ENCODE assay signal across 1 cellular context in the genomic region with DNA sequence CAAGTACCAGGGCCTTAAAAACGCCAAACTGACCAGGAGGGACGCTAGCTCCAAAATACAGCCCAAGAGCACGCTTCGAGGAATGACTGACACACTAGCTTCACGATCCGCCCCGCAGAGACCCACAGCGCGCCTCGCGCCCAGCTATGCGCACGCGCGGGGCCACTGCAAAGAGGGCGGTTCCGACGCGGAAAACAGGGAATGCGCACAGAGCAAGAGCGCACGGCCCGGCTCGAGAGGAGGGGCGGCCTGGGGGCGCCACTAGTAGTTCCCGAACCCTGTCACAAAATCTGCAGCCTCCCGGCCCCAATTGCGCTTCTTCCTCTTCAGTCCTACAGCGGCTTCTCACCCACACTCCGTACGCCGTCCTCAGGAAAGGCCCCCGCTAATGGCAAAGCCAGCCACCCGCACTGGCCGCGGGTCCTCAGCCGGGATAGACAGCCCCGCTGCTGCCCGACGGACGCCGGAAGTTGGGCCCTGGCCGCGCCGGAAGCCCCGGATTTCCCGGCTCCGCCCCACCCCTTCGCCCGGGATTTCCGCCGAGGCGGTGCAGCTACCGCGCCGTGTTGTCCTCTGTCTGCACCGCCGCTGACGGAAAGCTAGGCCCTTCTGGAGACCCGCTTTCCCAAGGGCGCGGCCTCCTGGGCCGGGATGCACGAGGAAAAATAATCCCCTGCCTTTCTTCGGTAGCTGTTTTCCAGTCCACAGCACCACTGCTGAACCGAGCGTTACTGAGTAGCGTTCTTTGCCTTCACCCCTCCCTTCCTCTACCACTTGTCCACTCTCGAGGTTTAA.
A peak's percentile ranks its signal among the peaks of the same experiment; 100 is the strongest.
TF ChIP-seq lines count a peak whose summit lies in the region.

A gene with protein sequence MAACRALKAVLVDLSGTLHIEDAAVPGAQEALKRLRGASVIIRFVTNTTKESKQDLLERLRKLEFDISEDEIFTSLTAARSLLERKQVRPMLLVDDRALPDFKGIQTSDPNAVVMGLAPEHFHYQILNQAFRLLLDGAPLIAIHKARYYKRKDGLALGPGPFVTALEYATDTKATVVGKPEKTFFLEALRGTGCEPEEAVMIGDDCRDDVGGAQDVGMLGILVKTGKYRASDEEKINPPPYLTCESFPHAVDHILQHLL (minus strand): TSS at position 472 of the 795 bp plus-strand sequence. CDS start 14,061 bp downstream, outside the sequence.

TF ChIP-seq in HEK293, 187 proteins besides CTCF, POLR2A, EP300 and RAD21 (continued from another document):
- peak; percentile 68; the same call in 1 of the 2 replicates for TF ChIP-seq BCL6B (tag by site-specific recombination; IDR thresholded peaks at IDR 0.05)
- TF ChIP-seq TRIM28 (IDR thresholded peaks at IDR 0.05; ENCODE audit: borderline replicate concordance, low read length): no peak; the same call in 1 of the 2 replicates
- TF ChIP-seq, protein P1, sequence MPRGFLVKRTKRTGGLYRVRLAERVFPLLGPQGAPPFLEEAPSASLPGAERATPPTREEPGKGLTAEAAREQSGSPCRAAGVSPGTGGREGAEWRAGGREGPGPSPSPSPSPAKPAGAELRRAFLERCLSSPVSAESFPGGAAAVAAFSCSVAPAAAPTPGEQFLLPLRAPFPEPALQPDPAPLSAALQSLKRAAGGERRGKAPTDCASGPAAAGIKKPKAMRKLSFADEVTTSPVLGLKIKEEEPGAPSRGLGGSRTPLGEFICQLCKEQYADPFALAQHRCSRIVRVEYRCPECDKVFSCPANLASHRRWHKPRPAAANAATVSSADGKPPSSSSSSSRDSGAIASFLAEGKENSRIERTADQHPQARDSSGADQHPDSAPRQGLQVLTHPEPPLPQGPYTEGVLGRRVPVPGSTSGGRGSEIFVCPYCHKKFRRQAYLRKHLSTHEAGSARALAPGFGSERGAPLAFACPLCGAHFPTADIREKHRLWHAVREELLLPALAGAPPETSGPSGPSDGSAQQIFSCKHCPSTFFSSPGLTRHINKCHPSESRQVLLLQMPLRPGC (tag by site-specific recombination; IDR thresholded peaks at IDR 0.05): 0 out of 2 replicates have a peak, but pooled peaks have one; percentile 11
- TF ChIP-seq ZNF843 (tag by site-specific recombination; IDR thresholded peaks at IDR 0.05): peak; percentile 43; the same call in 1 of the 2 replicates
- TF ChIP-seq, protein P2, sequence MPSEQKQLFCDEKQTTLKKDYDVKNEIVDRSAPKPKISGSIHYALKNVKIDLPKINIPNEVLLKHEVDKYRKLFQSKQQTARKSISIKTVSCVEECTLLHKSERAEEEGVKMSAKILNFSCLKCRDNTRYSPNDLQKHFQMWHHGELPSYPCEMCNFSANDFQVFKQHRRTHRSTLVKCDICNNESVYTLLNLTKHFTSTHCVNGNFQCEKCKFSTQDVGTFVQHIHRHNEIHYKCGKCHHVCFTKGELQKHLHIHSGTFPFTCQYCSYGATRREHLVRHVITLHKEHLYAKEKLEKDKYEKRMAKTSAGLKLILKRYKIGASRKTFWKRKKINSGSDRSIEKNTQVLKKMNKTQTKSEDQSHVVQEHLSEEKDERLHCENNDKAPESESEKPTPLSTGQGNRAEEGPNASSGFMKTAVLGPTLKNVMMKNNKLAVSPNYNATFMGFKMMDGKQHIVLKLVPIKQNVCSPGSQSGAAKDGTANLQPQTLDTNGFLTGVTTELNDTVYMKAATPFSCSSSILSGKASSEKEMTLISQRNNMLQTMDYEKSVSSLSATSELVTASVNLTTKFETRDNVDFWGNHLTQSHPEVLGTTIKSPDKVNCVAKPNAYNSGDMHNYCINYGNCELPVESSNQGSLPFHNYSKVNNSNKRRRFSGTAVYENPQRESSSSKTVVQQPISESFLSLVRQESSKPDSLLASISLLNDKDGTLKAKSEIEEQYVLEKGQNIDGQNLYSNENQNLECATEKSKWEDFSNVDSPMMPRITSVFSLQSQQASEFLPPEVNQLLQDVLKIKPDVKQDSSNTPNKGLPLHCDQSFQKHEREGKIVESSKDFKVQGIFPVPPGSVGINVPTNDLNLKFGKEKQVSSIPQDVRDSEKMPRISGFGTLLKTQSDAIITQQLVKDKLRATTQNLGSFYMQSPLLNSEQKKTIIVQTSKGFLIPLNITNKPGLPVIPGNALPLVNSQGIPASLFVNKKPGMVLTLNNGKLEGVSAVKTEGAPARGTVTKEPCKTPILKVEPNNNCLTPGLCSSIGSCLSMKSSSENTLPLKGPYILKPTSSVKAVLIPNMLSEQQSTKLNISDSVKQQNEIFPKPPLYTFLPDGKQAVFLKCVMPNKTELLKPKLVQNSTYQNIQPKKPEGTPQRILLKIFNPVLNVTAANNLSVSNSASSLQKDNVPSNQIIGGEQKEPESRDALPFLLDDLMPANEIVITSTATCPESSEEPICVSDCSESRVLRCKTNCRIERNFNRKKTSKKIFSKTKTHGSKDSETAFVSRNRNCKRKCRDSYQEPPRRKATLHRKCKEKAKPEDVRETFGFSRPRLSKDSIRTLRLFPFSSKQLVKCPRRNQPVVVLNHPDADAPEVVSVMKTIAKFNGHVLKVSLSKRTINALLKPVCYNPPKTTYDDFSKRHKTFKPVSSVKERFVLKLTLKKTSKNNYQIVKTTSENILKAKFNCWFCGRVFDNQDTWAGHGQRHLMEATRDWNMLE (tag by site-specific recombination; conservative IDR thresholded peaks at IDR 0.05; ENCODE audit: low read depth): peak; percentile 84
- TF ChIP-seq ZNF391 (tag by site-specific recombination; IDR thresholded peaks at IDR 0.05; ENCODE audit: borderline replicate concordance, low read depth): peak; percentile 46; the same call in 1 of the 2 replicates
- peak; percentile 79 for TF ChIP-seq GLIS1 (tag by site-specific recombination; IDR thresholded peaks at IDR 0.05)
- peak; percentile 62; the same call in 1 of the 2 replicates for TF ChIP-seq ZSCAN30 (tag by site-specific recombination; IDR thresholded peaks at IDR 0.05)
- no peak for TF ChIP-seq ZNF548 (tag by site-specific recombination; IDR thresholded peaks at IDR 0.05)
- TF ChIP-seq ZNF473 (tag by site-specific recombination; IDR thresholded peaks at IDR 0.05): no peak
- TF ChIP-seq ZNF394 (tag by site-specific recombination; IDR thresholded peaks at IDR 0.05; ENCODE audit: borderline replicate concordance): 0 out of 2 replicates have a peak, but pooled peaks have one; percentile 18
- no peak for TF ChIP-seq ZNF169 (tag by site-specific recombination; IDR thresholded peaks at IDR 0.05)
- TF ChIP-seq ZNF558 (tag by site-specific recombination; IDR thresholded peaks at IDR 0.05): no peak
- TF ChIP-seq ZNF324 (tag by site-specific recombination; IDR thresholded peaks at IDR 0.05): peak; percentile 61; the same call in 1 of the 2 replicates
- no peak; the same call in 1 of the 2 replicates for TF ChIP-seq ZFP3 (tag by site-specific recombination; IDR thresholded peaks at IDR 0.05; ENCODE audit: low read depth)
- peak; percentile 84 for TF ChIP-seq ZNF501 (tag by site-specific recombination; IDR thresholded peaks at IDR 0.05)
- TF ChIP-seq ZNF555 (tag by site-specific recombination; conservative IDR thresholded peaks at IDR 0.05): no peak
- TF ChIP-seq ZNF398 (tag by site-specific recombination; IDR thresholded peaks at IDR 0.05): no peak
- TF ChIP-seq SP3 (tag by site-specific recombination; IDR thresholded peaks at IDR 0.05): peak; percentile 78
- no peak for TF ChIP-seq ZBTB21 (tag by site-specific recombination; IDR thresholded peaks at IDR 0.05)
- no peak for TF ChIP-seq ZNF658 (tag by site-specific recombination; IDR thresholded peaks at IDR 0.05)
- no peak for TF ChIP-seq ZNF792 (tag by site-specific recombination; IDR thresholded peaks at IDR 0.05)
- no peak for TF ChIP-seq YY1 (tag by site-specific recombination; IDR thresholded peaks at IDR 0.05)
- TF ChIP-seq ZNF521 (tag by site-specific recombination; IDR thresholded peaks at IDR 0.05): no peak
- TF ChIP-seq ZNF514 (tag by site-specific recombination; IDR thresholded peaks at IDR 0.05): no peak
- TF ChIP-seq ZNF335 (tag by site-specific recombination; conservative IDR thresholded peaks at IDR 0.05): peak; percentile 98
